Comparison of ENCODE assay signal across 8 cellular contexts in genomic region chr3:61807865-61808276, GRCh38.
DNase-seq lines count a peak whose midpoint lies in the region; ATAC-seq and TF ChIP-seq lines count a peak whose summit lies in the region.

No MANE protein-coding gene starts in this region.

- peak overlapping the region; percentile 14 for H2AFZ ChIP-seq in parathyroid adenoma

- H3K4me3 Mint-ChIP-seq in stimulated activated memory B cell treated with anti-CD40 and anti-IgM and Interleukin-4, amounts not matched to agents 10 μg/mL and 1 μg/mL and 100 μg/mL, for 72 hours: no peak overlapping the region
- H3K4me3 Mint-ChIP-seq in activated CD8-positive, alpha-beta T cell treated with anti-CD3 and anti-CD28 coated beads for 36 hours: no peak overlapping the region
- no peak overlapping the region for H3K4me3 Mint-ChIP-seq in CD4-positive, alpha-beta memory T cell

- TF ChIP-seq CTCF in parathyroid adenoma (IDR thresholded peaks at IDR 0.05): no peak
- no peak for TF ChIP-seq CTCF in activated CD8-positive, alpha-beta T cell treated with anti-CD3 and anti-CD28 coated beads for 36 hours (IDR thresholded peaks at IDR 0.05)

- CTCF ChIA-PET in activated CD8-positive, alpha-beta T cell treated with anti-CD3 and anti-CD28 coated beads for 36 hours (lab: Charles Lee): no interaction called here
- CTCF ChIA-PET in CD4-positive, alpha-beta memory T cell (lab: Charles Lee; ENCODE audit: partially characterized antibody): no interaction called here

- no peaks in the 10 kb centered on the region for H3K27me3 Mint-ChIP-seq in stimulated activated memory B cell treated with anti-CD40 and anti-IgM and Interleukin-4, amounts not matched to agents 10 μg/mL and 1 μg/mL and 100 μg/mL, for 72 hours
- peaks cover 2% of the 10 kb centered on the region for H3K27me3 Mint-ChIP-seq in activated CD8-positive, alpha-beta T cell treated with anti-CD3 and anti-CD28 coated beads for 36 hours
- H3K27me3 Mint-ChIP-seq in CD4-positive, alpha-beta memory T cell: peaks cover 0 to 2% of the 10 kb centered on the region in 2 donors

- H3K9me3 ChIP-seq in parathyroid adenoma (ENCODE audit: control insufficient read depth, low read length): no peaks in the 10 kb centered on the region
- H3K9me3 ChIP-seq in CD4-positive, alpha-beta memory T cell (ENCODE audit: control insufficient read depth in 1 of 2, low read length in 2 of 2): no peaks in the 10 kb centered on the region

- peak overlapping the region; percentile 55 for H3K4me2 ChIP-seq in parathyroid adenoma (ENCODE audit: low read length)

- peak; percentile 92 for DNase-seq in DMS 273 (lab: John Stamatoyannopoulos, UW; ENCODE audit: unreplicated experiment)
- DNase-seq in NCI-H510A (lab: John Stamatoyannopoulos, UW): peak; percentile 20
- peak; percentile 93 for DNase-seq in fibroblast of peridontal ligament (ENCODE audit: extremely low read depth)
- no peak for DNase-seq in activated CD8-positive, alpha-beta T cell treated with anti-CD3 and anti-CD28 coated beads for 36 hours
- DNase-seq in CD4-positive, alpha-beta memory T cell: no peak

- peak overlapping the region; percentile 86 for H3K27ac ChIP-seq in parathyroid adenoma
- no peak overlapping the region for H3K27ac ChIP-seq in CD4-positive, alpha-beta memory T cell (ENCODE audit: low read depth, low read length)

- ATAC-seq in GM19397 (IDR thresholded peaks at IDR 0.05; ENCODE audit: unreplicated experiment): no peak
- ATAC-seq in stimulated activated memory B cell treated with anti-CD40 and anti-IgM and Interleukin-4, amounts not matched to agents 10 μg/mL and 1 μg/mL and 100 μg/mL, for 72 hours: no peak
- ATAC-seq in activated CD8-positive, alpha-beta T cell treated with anti-CD3 and anti-CD28 coated beads for 36 hours: no peak

- H3K9me3 Mint-ChIP-seq in stimulated activated memory B cell treated with anti-CD40 and anti-IgM and Interleukin-4, amounts not matched to agents 10 μg/mL and 1 μg/mL and 100 μg/mL, for 72 hours: no peaks in the 10 kb centered on the region
- no peaks in the 10 kb centered on the region for H3K9me3 Mint-ChIP-seq in activated CD8-positive, alpha-beta T cell treated with anti-CD3 and anti-CD28 coated beads for 36 hours
- peaks cover 0 to 3% (median 0%) of the 10 kb centered on the region in 8 donors for H3K9me3 Mint-ChIP-seq in CD4-positive, alpha-beta memory T cell

- no peak overlapping the region for H3K9ac ChIP-seq in parathyroid adenoma

- H3K27ac Mint-ChIP-seq in stimulated activated memory B cell treated with anti-CD40 and anti-IgM and Interleukin-4, amounts not matched to agents 10 μg/mL and 1 μg/mL and 100 μg/mL, for 72 hours: no peak overlapping the region
- H3K27ac Mint-ChIP-seq in activated CD8-positive, alpha-beta T cell treated with anti-CD3 and anti-CD28 coated beads for 36 hours: no peak overlapping the region
- H3K27ac Mint-ChIP-seq in CD4-positive, alpha-beta memory T cell: peak overlapping the region in 1 of 7 donors; percentile 8

- H3K4me3 ChIP-seq in parathyroid adenoma (ENCODE audit: low read depth, low read length): peak overlapping the region; percentile 12
- H3K4me3 ChIP-seq in CD4-positive, alpha-beta memory T cell (ENCODE audit: low read length in 2 of 2): no peak overlapping the region

- H3K4me1 ChIP-seq in parathyroid adenoma: peaks cover 84% of the 10 kb centered on the region
- H3K4me1 ChIP-seq in CD4-positive, alpha-beta memory T cell (ENCODE audit: insufficient read depth, low read length): no peaks in the 10 kb centered on the region

- intact Hi-C loops in activated CD8-positive, alpha-beta T cell treated with anti-CD3 and anti-CD28 coated beads for 36 hours (cut with micrococcal nuclease): no loop called here
- intact Hi-C loops in CD4-positive, alpha-beta memory T cell (cut with micrococcal nuclease): no loop called here

- POLR2A ChIA-PET in activated CD8-positive, alpha-beta T cell treated with anti-CD3 and anti-CD28 coated beads for 36 hours (lab: Charles Lee): interaction anchor here (0.7 kb wide), 1 partner anchor 16 kb away, joined by 3 read pairs; no protein-coding TSS in a partner anchor
- POLR2A ChIA-PET in CD4-positive, alpha-beta memory T cell (lab: Charles Lee; ENCODE audit: partially characterized antibody): no interaction called here

- no peaks in the 10 kb centered on the region for H3K36me3 Mint-ChIP-seq in stimulated activated memory B cell treated with anti-CD40 and anti-IgM and Interleukin-4, amounts not matched to agents 10 μg/mL and 1 μg/mL and 100 μg/mL, for 72 hours
- H3K36me3 Mint-ChIP-seq in activated CD8-positive, alpha-beta T cell treated with anti-CD3 and anti-CD28 coated beads for 36 hours (ENCODE audit: low read depth): no peaks in the 10 kb centered on the region
- no peaks in the 10 kb centered on the region for H3K36me3 Mint-ChIP-seq in CD4-positive, alpha-beta memory T cell

- peaks cover 17% of the 10 kb centered on the region for H3K79me2 ChIP-seq in parathyroid adenoma

- no peaks in the 10 kb centered on the region for H3K36me3 ChIP-seq in parathyroid adenoma (ENCODE audit: control insufficient read depth, insufficient read depth, low read length)
- H3K36me3 ChIP-seq in CD4-positive, alpha-beta memory T cell (ENCODE audit: insufficient read depth, low read length): no peaks in the 10 kb centered on the region

- no peaks in the 10 kb centered on the region for H3K4me1 Mint-ChIP-seq in stimulated activated memory B cell treated with anti-CD40 and anti-IgM and Interleukin-4, amounts not matched to agents 10 μg/mL and 1 μg/mL and 100 μg/mL, for 72 hours
- no peaks in the 10 kb centered on the region for H3K4me1 Mint-ChIP-seq in activated CD8-positive, alpha-beta T cell treated with anti-CD3 and anti-CD28 coated beads for 36 hours (ENCODE audit: low read depth)
- H3K4me1 Mint-ChIP-seq in CD4-positive, alpha-beta memory T cell: no peaks in the 10 kb centered on the region

- H3K27me3 ChIP-seq in parathyroid adenoma (ENCODE audit: control insufficient read depth, insufficient read depth, low read length): no peaks in the 10 kb centered on the region
- no peaks in the 10 kb centered on the region for H3K27me3 ChIP-seq in CD4-positive, alpha-beta memory T cell (ENCODE audit: insufficient read depth, low read length)

Comparison
In these comparisons a context has a peak if more than half of its experiments do, and no peak if none do; other contexts are left out.
1. DNase-seq: peak in DMS 273 (single experiment), NCI-H510A (single experiment) and fibroblast of peridontal ligament (single experiment); none in activated CD8-positive, alpha-beta T cell treated with anti-CD3 and anti-CD28 coated beads for 36 hours (single experiment) and CD4-positive, alpha-beta memory T cell (0 of 5).